10 cellular contexts compared by ENCODE assay signal in the genomic region with DNA sequence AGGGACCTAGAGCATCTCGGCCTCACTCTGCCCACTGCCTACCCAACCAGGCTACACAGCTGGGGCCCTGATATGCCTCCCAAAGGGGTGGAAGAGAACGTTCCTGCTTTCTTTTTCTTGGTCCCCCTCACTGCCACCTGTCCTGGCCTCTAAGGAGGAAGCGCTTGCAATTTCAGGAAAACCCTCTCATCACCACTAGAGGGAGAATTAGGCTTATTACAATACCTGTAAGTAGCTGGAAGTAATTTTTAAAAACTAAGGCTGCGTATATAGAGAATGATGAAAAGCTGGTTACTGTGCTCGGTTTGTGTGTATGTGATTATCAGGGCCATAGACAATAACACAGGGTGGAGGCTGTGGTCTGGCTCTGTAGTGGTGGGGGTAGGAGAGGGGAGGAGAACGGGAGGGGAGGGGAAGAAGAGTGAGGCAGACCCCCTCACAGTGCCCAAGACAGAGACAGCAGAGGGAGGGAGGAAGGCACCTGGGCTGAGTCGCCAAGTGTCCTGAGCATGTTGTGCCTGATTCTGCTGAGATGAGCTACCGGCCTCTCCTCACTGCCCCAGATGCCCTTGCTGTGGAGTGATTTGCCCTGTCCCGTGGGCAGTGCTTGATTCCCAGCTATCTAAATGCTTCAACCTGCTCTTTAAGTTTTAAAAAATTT. TPM values are rescaled to one million over a fixed set of nuclear protein-coding genes. Genes with fewer than 3 reads are reported as not detected.
A peak's percentile ranks its signal among the peaks of the same experiment; 100 is the strongest.
DNase-seq lines count a peak whose midpoint lies in the region; ATAC-seq, FAIRE-seq and TF ChIP-seq lines count a peak whose summit lies in the region.
"Had no signal": no experiment of that assay in that cellular context is flagged by ENCODE, and none has a peak within 500 bp of the region (broad histone marks: within the 10 kb centered on the region; RNA-seq: fewer than 3 reads in every experiment).

No MANE protein-coding gene starts in this region.

- H3K27ac ChIP-seq in A549 (no peak overlapping the region), foreskin keratinocyte (no peak overlapping the region)

- POLR2A ChIA-PET in A549 (lab: Yijun Ruan, JAX): no interaction called here

- H3K4me1 ChIP-seq in A549 (peaks cover 5% of the 10 kb centered on the region; the same call in 1 of the 3 replicates), foreskin keratinocyte (no peaks in the 10 kb centered on the region)

- no peak for TF ChIP-seq POLR2A in A549 (IDR thresholded peaks at IDR 0.05; ENCODE audit: low read length)

- TF ChIP-seq CTCF in A549 (IDR thresholded peaks at IDR 0.05): peak; percentile 52
- TF ChIP-seq CTCF in foreskin keratinocyte (conservative IDR thresholded peaks at IDR 0.05): peak; percentile 32

- peak; percentile 53 to 58; a peak in 4 of 5 replicates for TF ChIP-seq RAD21 in A549 (conservative IDR thresholded peaks at IDR 0.05 in 1 of 2, IDR thresholded peaks at IDR 0.05 in 1 of 2)

- no peaks in the 10 kb centered on the region for H3K9me3 ChIP-seq in A549

- TF ChIP-seq EP300 in A549 (IDR thresholded peaks at IDR 0.05): no peak

- DNase-seq in A549 (ENCODE audit: low read depth in 1 of 2, low spot score in 1 of 2) (peak; percentile 35 to 69), H4 (ENCODE audit: low spot score) (peak; percentile 10), OCI-M1 (lab: John Stamatoyannopoulos, UW) (peak; percentile 70), foreskin keratinocyte (peak in 1 of 2 donors; percentile 9), midbrain (lab: John Stamatoyannopoulos, UW) (no peak)
- no peak for DNase-seq in stimulated activated CD4-positive, alpha-beta T cell treated with anti-CD3 and anti-CD28 coated beads, Interleukin-15, amount 100 ng/mL, for 24 hours
- DNase-seq: activated gamma-delta T cell treated with Interleukin-2 at 50 U/mL for 16 hours; NK-92 treated with Interleukin-12 subunit alpha and Interleukin-12 subunit beta, amount 100 ng/mL, for 24 hours had no signal

- CTCF ChIA-PET in A549 (lab: Yijun Ruan, JAX): interaction anchor here (0.7 to 4.7 kb wide), 23 partner anchors 11 to 1305 kb away, joined by 3 to 46 read pairs (median 4); a partner anchor contains a TSS

- ATAC-seq in A549 (peak; percentile 67 to 76; a peak in 4 of 6 replicates), foreskin keratinocyte (no peak), GM21528 (IDR thresholded peaks at IDR 0.05; ENCODE audit: low FRiP score, unreplicated experiment) (no peak), GM21390 (IDR thresholded peaks at IDR 0.05; ENCODE audit: unreplicated experiment) (no peak)

- FAIRE-seq in A549 (lab: Jason Lieb, UNC): peak; percentile 54

- WGBS in A549 (ENCODE audit: missing lambda C conversion rate): 15% methylated on average over 9 of the region's 9 CpGs

- H3K4me2 ChIP-seq in A549: 0 out of 3 replicates have a peak overlapping the region, but pooled peaks have one; percentile 17

- H3K27me3 ChIP-seq in foreskin keratinocyte: peaks cover 12% of the 10 kb centered on the region

- no peak overlapping the region for H3K4me3 ChIP-seq in A549

TF ChIP-seq in A549, 52 proteins besides CTCF, POLR2A, EP300 and RAD21:
- TF ChIP-seq ESRRA (IDR thresholded peaks at IDR 0.05; ENCODE audit: borderline replicate concordance, low read length) (no peak), RARB (CRISPR knock-in tag; IDR thresholded peaks at IDR 0.05) (no peak), JUNB (IDR thresholded peaks at IDR 0.05) (no peak), CBX2 (IDR thresholded peaks at IDR 0.05; ENCODE audit: borderline replicate concordance, low read depth) (no peak), HDAC2 (IDR thresholded peaks at IDR 0.05) (no peak), SMC3 (IDR thresholded peaks at IDR 0.05) (peak; percentile 53), RNF2 (IDR thresholded peaks at IDR 0.05; ENCODE audit: borderline replicate concordance, low read depth) (no peak)
- TF ChIP-seq, protein P1, sequence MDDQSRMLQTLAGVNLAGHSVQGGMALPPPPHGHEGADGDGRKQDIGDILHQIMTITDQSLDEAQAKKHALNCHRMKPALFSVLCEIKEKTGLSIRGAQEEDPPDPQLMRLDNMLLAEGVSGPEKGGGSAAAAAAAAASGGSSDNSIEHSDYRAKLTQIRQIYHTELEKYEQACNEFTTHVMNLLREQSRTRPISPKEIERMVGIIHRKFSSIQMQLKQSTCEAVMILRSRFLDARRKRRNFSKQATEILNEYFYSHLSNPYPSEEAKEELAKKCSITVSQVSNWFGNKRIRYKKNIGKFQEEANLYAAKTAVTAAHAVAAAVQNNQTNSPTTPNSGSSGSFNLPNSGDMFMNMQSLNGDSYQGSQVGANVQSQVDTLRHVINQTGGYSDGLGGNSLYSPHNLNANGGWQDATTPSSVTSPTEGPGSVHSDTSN (IDR thresholded peaks at IDR 0.05): no peak
- TF ChIP-seq, protein P2, sequence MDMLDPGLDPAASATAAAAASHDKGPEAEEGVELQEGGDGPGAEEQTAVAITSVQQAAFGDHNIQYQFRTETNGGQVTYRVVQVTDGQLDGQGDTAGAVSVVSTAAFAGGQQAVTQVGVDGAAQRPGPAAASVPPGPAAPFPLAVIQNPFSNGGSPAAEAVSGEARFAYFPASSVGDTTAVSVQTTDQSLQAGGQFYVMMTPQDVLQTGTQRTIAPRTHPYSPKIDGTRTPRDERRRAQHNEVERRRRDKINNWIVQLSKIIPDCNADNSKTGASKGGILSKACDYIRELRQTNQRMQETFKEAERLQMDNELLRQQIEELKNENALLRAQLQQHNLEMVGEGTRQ (IDR thresholded peaks at IDR 0.05): no peak
TF ChIP-seq in A549: peak in this region for 1.

RNA-seq across cellular contexts. Expression of a gene that starts 3.3 kb away (rescaled TPM):
- polyA plus RNA-seq in A549 (2011; rRNA removed) (0.07 and 0.08 TPM in 2 replicates), A549 (2017; fragmentation: RNase III; extraction: RNeasy Plus Mini Kit Qiagen cat#74134 plus additional on column Dnase treatment) (0.18 to 0.25 TPM (median 0.20 TPM) in 3 replicates), foreskin keratinocyte (not detected in 2 replicates)
- 0.04 and 0.06 TPM in 2 replicates for polyA plus RNA-seq in A549 (2012; cell fraction: cytosol; rRNA removed)
- polyA plus RNA-seq in A549 (2012; cell fraction: nucleus; rRNA removed): 0.01 TPM in 1 of 2 replicates, not detected in the other
- polyA minus RNA-seq in A549 (2011; rRNA and poly(A)+ RNA removed): 0.29 TPM in 1 of 2 replicates, not detected in the other
- 0.02 TPM in 1 of 2 replicates, not detected in the other for total RNA-seq in H4 (2014; rRNA removed; shearing (Covaris generic))
- total RNA-seq in foreskin keratinocyte: not detected in 2 replicates

Comparison
In these comparisons a context has a peak if more than half of its experiments do, and no peak if none do; other contexts are left out.
1. ATAC-seq: peak in A549 (2 of 2); none in foreskin keratinocyte (single experiment), GM21528 (single experiment) and GM21390 (single experiment).
2. DNase-seq: peak in A549 (2 of 2), H4 (single experiment) and OCI-M1 (single experiment); none in midbrain (single experiment) and stimulated activated CD4-positive, alpha-beta T cell treated with anti-CD3 and anti-CD28 coated beads, Interleukin-15, amount 100 ng/mL, for 24 hours (single experiment).